ENCODE assay signal across 9 cellular contexts in genomic region chr6:137728386-137729349, GRCh38.
DNase-seq lines count a peak whose midpoint lies in the region; ATAC-seq, FAIRE-seq and TF ChIP-seq lines count a peak whose summit lies in the region.
"Had no signal": no experiment of that assay in that cellular context is flagged by ENCODE, and none has a peak within 500 bp of the region (broad histone marks: within the 10 kb centered on the region; RNA-seq: fewer than 3 reads in every experiment).

No MANE protein-coding gene starts in this region.

- H3K27ac ChIP-seq in GM23248: peak overlapping the region; percentile 84
- peak overlapping the region; percentile 44 to 72 (median 62) for H3K27ac ChIP-seq in gastrocnemius medialis

- peak overlapping the region; percentile 41 for H3K9ac ChIP-seq in GM23248

- no peaks in the 10 kb centered on the region for H3K36me3 Mint-ChIP-seq in stimulated activated effector memory CD8-positive, alpha-beta T cell treated with anti-CD3 and anti-CD28 coated beads, Interleukin-12 subunit alpha, Interleukin-12 subunit beta, amount 100 ng/mL, for 72 hours

- ATAC-seq in gastrocnemius medialis: peak; percentile 86 to 87
- ATAC-seq in stimulated activated effector memory CD8-positive, alpha-beta T cell treated with anti-CD3 and anti-CD28 coated beads, Interleukin-12 subunit alpha, Interleukin-12 subunit beta, amount 100 ng/mL, for 72 hours: no peak

- peaks cover 20% of the 10 kb centered on the region for H3K4me1 Mint-ChIP-seq in stimulated activated effector memory CD8-positive, alpha-beta T cell treated with anti-CD3 and anti-CD28 coated beads, Interleukin-12 subunit alpha, Interleukin-12 subunit beta, amount 100 ng/mL, for 72 hours

- no peaks in the 10 kb centered on the region for H3K9me2 ChIP-seq in GM23248 (ENCODE audit: insufficient read depth)

- no peaks in the 10 kb centered on the region for H3K36me3 ChIP-seq in GM23248 (ENCODE audit: low read depth)
- H3K36me3 ChIP-seq in gastrocnemius medialis: no peaks in the 10 kb centered on the region

- no peaks in the 10 kb centered on the region for H4K20me1 ChIP-seq in GM23248 (ENCODE audit: insufficient read depth)

- no peaks in the 10 kb centered on the region for H3K9me3 Mint-ChIP-seq in stimulated activated effector memory CD8-positive, alpha-beta T cell treated with anti-CD3 and anti-CD28 coated beads, Interleukin-12 subunit alpha, Interleukin-12 subunit beta, amount 100 ng/mL, for 72 hours

- H3K4me1 ChIP-seq in GM23248 (ENCODE audit: insufficient read depth) (peaks cover 37% of the 10 kb centered on the region), gastrocnemius medialis (peaks cover 8 to 11% of the 10 kb centered on the region in 2 donors)

- 1 to 3% methylated on average over 6 of the region's 6 CpGs for WGBS in GM23248 (ENCODE audit: low coverage in 1 of 2, low lambda C conversion rate in 2 of 2, missing lambda C conversion rate in 2 of 2), 2 experiments

- H3F3A ChIP-seq in GM23248 (ENCODE audit: insufficient read depth): peaks cover 44% of the 10 kb centered on the region

- TF ChIP-seq CTCF in gastrocnemius medialis (IDR thresholded peaks at IDR 0.05 in 4 of 5, conservative IDR thresholded peaks at IDR 0.05 in 1 of 5): no peak

- in situ Hi-C loops in GM23248 (cut with MboI) (no loop called here), gastrocnemius medialis (cut with MboI; ENCODE audit: low sequenced_read_pairs in 4 of 4) (no loop called here)

- no peak for TF ChIP-seq POLR2A in gastrocnemius medialis (IDR thresholded peaks at IDR 0.05)

- no peak overlapping the region for H2AFZ ChIP-seq in GM23248

- no peaks in the 10 kb centered on the region for H3K79me2 ChIP-seq in GM23248 (ENCODE audit: insufficient read depth)

- H3K27ac Mint-ChIP-seq in stimulated activated effector memory CD8-positive, alpha-beta T cell treated with anti-CD3 and anti-CD28 coated beads, Interleukin-12 subunit alpha, Interleukin-12 subunit beta, amount 100 ng/mL, for 72 hours: no peak overlapping the region

- H3K4me3 ChIP-seq in GM23248 (0 out of 2 replicates have a peak overlapping the region, but pooled peaks have one; percentile 5), gastrocnemius medialis (no peak overlapping the region)
- H3K4me3 ChIP-seq: dorsolateral prefrontal cortex had no signal

- intact Hi-C loops in gastrocnemius medialis (cut with DNase I; ENCODE audit: low total_unique reads): no loop called here

- FAIRE-seq in TTC549 (lab: Jason Lieb, UNC): peak; percentile 84

- peak overlapping the region; percentile 60 for H3K4me2 ChIP-seq in GM23248 (ENCODE audit: unreplicated experiment)

- DNase-seq in GM23248: peak; percentile 95
- DNase-seq in glomerular visceral epithelial cell (ENCODE audit: extremely low spot score): peak; percentile 85
- peak; percentile 38 to 65 for DNase-seq in gastrocnemius medialis
- DNase-seq in UCSD-AML1 (lab: John Stamatoyannopoulos, UW; ENCODE audit: unreplicated experiment): no peak
- DNase-seq in stimulated activated effector memory CD8-positive, alpha-beta T cell treated with anti-CD3 and anti-CD28 coated beads, Interleukin-12 subunit alpha, Interleukin-12 subunit beta, amount 100 ng/mL, for 72 hours (ENCODE audit: low spot score in 2 of 2): no peak
- no peak for DNase-seq in KG1 (lab: John Stamatoyannopoulos, UW)
- no peak for DNase-seq in germinal center (ENCODE audit: low spot score)

- H3K27me3 ChIP-seq in GM23248 (replicated peaks; ENCODE audit: insufficient read depth): no peaks in the 10 kb centered on the region
- no peaks in the 10 kb centered on the region for H3K27me3 ChIP-seq in gastrocnemius medialis

- no peak overlapping the region for H3K4me3 Mint-ChIP-seq in stimulated activated effector memory CD8-positive, alpha-beta T cell treated with anti-CD3 and anti-CD28 coated beads, Interleukin-12 subunit alpha, Interleukin-12 subunit beta, amount 100 ng/mL, for 72 hours

- no peaks in the 10 kb centered on the region for H3K9me3 ChIP-seq in GM23248 (ENCODE audit: low read depth)
- H3K9me3 ChIP-seq in gastrocnemius medialis: no peaks in the 10 kb centered on the region

Comparison
In these comparisons a context has a peak if more than half of its experiments do, and no peak if none do; other contexts are left out.
1. DNase-seq: peak in GM23248 (single experiment), glomerular visceral epithelial cell (single experiment) and gastrocnemius medialis (2 of 2); none in UCSD-AML1 (single experiment), stimulated activated effector memory CD8-positive, alpha-beta T cell treated with anti-CD3 and anti-CD28 coated beads, Interleukin-12 subunit alpha, Interleukin-12 subunit beta, amount 100 ng/mL, for 72 hours (0 of 2), KG1 (single experiment) and germinal center (single experiment).